In the genomic region with DNA sequence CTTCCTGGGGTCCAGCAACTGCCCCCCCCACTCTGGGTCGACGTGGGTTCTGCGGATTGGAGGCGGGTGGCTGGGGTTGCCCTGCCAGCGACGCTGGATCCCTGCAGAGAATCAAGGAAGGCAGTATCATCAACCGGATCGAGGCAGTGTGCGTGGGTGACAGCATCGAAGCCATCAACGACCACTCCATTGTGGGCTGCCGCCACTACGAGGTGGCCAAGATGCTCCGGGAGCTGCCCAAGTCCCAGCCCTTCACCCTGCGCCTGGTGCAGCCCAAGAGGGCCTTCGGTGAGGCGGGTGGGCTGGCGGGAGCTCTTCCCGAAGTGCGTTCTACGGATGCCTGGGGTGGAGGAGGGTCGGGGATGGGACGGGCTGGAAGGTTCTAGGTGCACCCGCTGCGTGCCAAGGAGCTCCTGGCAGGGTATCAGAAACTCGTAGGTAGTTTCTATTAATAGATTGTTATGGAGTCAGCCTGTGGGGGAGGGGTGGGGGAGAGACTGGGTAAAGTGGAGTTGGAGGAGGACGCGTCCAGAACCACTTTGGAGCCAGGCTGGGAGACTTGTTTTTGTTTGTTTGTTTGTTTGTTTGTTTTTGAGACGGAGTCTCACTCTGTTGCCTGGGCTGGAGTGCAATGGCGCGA, we compare ENCODE assay signal across 3 cellular contexts.
TF ChIP-seq lines count a peak whose summit lies in the region.

No MANE protein-coding gene starts in this region.

TF ChIP-seq in SK-N-SH treated with all-trans-retinoic acid at 6 μM for 48 hours, 23 proteins besides CTCF, POLR2A, EP300 and RAD21:
- no peak for TF ChIP-seq ZNF70 (CRISPR knock-in tag; IDR thresholded peaks at IDR 0.05)
- no peak for TF ChIP-seq TOX (CRISPR knock-in tag; IDR thresholded peaks at IDR 0.05; ENCODE audit: borderline replicate concordance)
- no peak for TF ChIP-seq TCF4 (CRISPR knock-in tag; IDR thresholded peaks at IDR 0.05; ENCODE audit: borderline replicate concordance)
- no peak for TF ChIP-seq ISL1 (CRISPR knock-in tag; IDR thresholded peaks at IDR 0.05)
- no peak for TF ChIP-seq ARNTL (CRISPR knock-in tag; IDR thresholded peaks at IDR 0.05; ENCODE audit: borderline replicate concordance, low read depth)
- no peak for TF ChIP-seq RARB (CRISPR knock-in tag; IDR thresholded peaks at IDR 0.05)
- no peak for TF ChIP-seq BACH2 (CRISPR knock-in tag; IDR thresholded peaks at IDR 0.05; ENCODE audit: borderline replicate concordance)
- no peak for TF ChIP-seq CREB5 (CRISPR knock-in tag; IDR thresholded peaks at IDR 0.05; ENCODE audit: low read depth)
- no peak for TF ChIP-seq PPARA (CRISPR knock-in tag; IDR thresholded peaks at IDR 0.05; ENCODE audit: borderline replicate concordance)
- no peak for TF ChIP-seq POU6F1 (CRISPR knock-in tag; IDR thresholded peaks at IDR 0.05; ENCODE audit: borderline replicate concordance, low read depth)
- no peak for TF ChIP-seq ZNF8 (CRISPR knock-in tag; IDR thresholded peaks at IDR 0.05)
- TF ChIP-seq ZFP30 (CRISPR knock-in tag; IDR thresholded peaks at IDR 0.05) = no peak
- TF ChIP-seq PATZ1 (CRISPR knock-in tag; IDR thresholded peaks at IDR 0.05; ENCODE audit: borderline replicate concordance) = no peak
- no peak for TF ChIP-seq ZC3H10 (CRISPR knock-in tag; IDR thresholded peaks at IDR 0.05)
- no peak for TF ChIP-seq SNAI2 (CRISPR knock-in tag; IDR thresholded peaks at IDR 0.05)
- no peak for TF ChIP-seq ESRRG (CRISPR knock-in tag; IDR thresholded peaks at IDR 0.05)
- no peak for TF ChIP-seq ZNF565 (CRISPR knock-in tag; conservative IDR thresholded peaks at IDR 0.05; ENCODE audit: low read depth)

TF ChIP-seq in SK-N-SH, 30 proteins besides CTCF, POLR2A, EP300 and RAD21:
- TF ChIP-seq TCF12 (IDR thresholded peaks at IDR 0.05) (no peak), TAF1 (IDR thresholded peaks at IDR 0.05; ENCODE audit: borderline replicate concordance, low read depth, low read length) (no peak), IRF3 (IDR thresholded peaks at IDR 0.05; ENCODE audit: low read depth, low read length) (no peak), CHD2 (IDR thresholded peaks at IDR 0.05; ENCODE audit: low read length, partially characterized antibody) (no peak), MEF2A (IDR thresholded peaks at IDR 0.05; ENCODE audit: borderline replicate concordance, low read depth) (no peak), NRF1 (IDR thresholded peaks at IDR 0.05; ENCODE audit: low read depth, low read length) (no peak), REST (IDR thresholded peaks at IDR 0.05; ENCODE audit: low read depth, low read length) (no peak), FOXM1 (IDR thresholded peaks at IDR 0.05; ENCODE audit: low read depth) (no peak), MAX (IDR thresholded peaks at IDR 0.05; ENCODE audit: low read depth) (no peak), EZH2phosphoT487 (IDR thresholded peaks at IDR 0.05; ENCODE audit: borderline replicate concordance, low read depth) (no peak), SIN3A (IDR thresholded peaks at IDR 0.05; ENCODE audit: borderline replicate concordance, low read depth, low read length) (no peak), RXRA (IDR thresholded peaks at IDR 0.05; ENCODE audit: borderline replicate concordance, low read depth) (no peak), JUND (IDR thresholded peaks at IDR 0.05) (no peak), USF2 (IDR thresholded peaks at IDR 0.05; ENCODE audit: borderline replicate concordance, low read depth, low read length) (no peak), RFX5 (IDR thresholded peaks at IDR 0.05; ENCODE audit: low read length) (no peak), SMC3 (IDR thresholded peaks at IDR 0.05; ENCODE audit: low read depth, low read length) (no peak)
- TF ChIP-seq, protein P1, sequence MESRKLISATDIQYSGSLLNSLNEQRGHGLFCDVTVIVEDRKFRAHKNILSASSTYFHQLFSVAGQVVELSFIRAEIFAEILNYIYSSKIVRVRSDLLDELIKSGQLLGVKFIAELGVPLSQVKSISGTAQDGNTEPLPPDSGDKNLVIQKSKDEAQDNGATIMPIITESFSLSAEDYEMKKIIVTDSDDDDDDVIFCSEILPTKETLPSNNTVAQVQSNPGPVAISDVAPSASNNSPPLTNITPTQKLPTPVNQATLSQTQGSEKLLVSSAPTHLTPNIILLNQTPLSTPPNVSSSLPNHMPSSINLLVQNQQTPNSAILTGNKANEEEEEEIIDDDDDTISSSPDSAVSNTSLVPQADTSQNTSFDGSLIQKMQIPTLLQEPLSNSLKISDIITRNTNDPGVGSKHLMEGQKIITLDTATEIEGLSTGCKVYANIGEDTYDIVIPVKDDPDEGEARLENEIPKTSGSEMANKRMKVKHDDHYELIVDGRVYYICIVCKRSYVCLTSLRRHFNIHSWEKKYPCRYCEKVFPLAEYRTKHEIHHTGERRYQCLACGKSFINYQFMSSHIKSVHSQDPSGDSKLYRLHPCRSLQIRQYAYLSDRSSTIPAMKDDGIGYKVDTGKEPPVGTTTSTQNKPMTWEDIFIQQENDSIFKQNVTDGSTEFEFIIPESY (IDR thresholded peaks at IDR 0.05; ENCODE audit: borderline replicate concordance, low read depth) = no peak

TF ChIP-seq in HEK293, 187 proteins besides CTCF, POLR2A, EP300 and RAD21:
- no peak for TF ChIP-seq ZNF658 (tag by site-specific recombination; IDR thresholded peaks at IDR 0.05)
- TF ChIP-seq ZNF600 (tag by site-specific recombination; IDR thresholded peaks at IDR 0.05) = peak; percentile 36
- TF ChIP-seq ZFHX2 (tag by site-specific recombination; conservative IDR thresholded peaks at IDR 0.05) = peak; percentile 30; the same call in 1 of the 2 replicates
- no peak for TF ChIP-seq ZNF248 (tag by site-specific recombination; IDR thresholded peaks at IDR 0.05)
- TF ChIP-seq ZFP37 (tag by site-specific recombination; IDR thresholded peaks at IDR 0.05) = no peak
